Comparison of ENCODE assay signal across 7 cellular contexts in genomic region chr11:100687630-100688395, GRCh38. TPM values are rescaled to one million over a fixed set of nuclear protein-coding genes. Genes with fewer than 3 reads are reported as not detected.
A peak's percentile ranks its signal among the peaks of the same experiment; 100 is the strongest.
DNase-seq lines count a peak whose midpoint lies in the region; ATAC-seq and TF ChIP-seq lines count a peak whose summit lies in the region.

No MANE protein-coding gene starts in this region.

- H3K4me3 ChIP-seq in GM06990 (replicated peaks; ENCODE audit: low read depth, low read length) (peak overlapping the region; percentile 72), SK-N-MC (peak overlapping the region; percentile 84)

- peak; percentile 66 for ATAC-seq in GM21515 (IDR thresholded peaks at IDR 0.05; ENCODE audit: unreplicated experiment)
- ATAC-seq in left lobe of liver = peak; percentile 70
- ATAC-seq in stimulated activated naive CD8-positive, alpha-beta T cell treated with anti-CD3 and anti-CD28 coated beads, Interleukin-15, amount 100 ng/mL, for 72 hours = peak; percentile 62

- H3K4me3 Mint-ChIP-seq in stimulated activated naive CD8-positive, alpha-beta T cell treated with anti-CD3 and anti-CD28 coated beads, Interleukin-15, amount 100 ng/mL, for 72 hours = peak overlapping the region; percentile 89 to 94

- DNase-seq in GM06990 (ENCODE audit: extremely low read depth, insufficient read length) = peak; percentile 75
- peak; percentile 83 for DNase-seq in HS-5 (ENCODE audit: low read depth)
- no peak for DNase-seq in SK-N-MC (ENCODE audit: low read depth, low spot score)
- peak; percentile 88 for DNase-seq in dermis blood vessel endothelial cell
- DNase-seq in left lobe of liver (ENCODE audit: low spot score) = peak; percentile 69
- peak; percentile 13 to 31 for DNase-seq in stimulated activated naive CD8-positive, alpha-beta T cell treated with anti-CD3 and anti-CD28 coated beads, Interleukin-15, amount 100 ng/mL, for 72 hours

- no peaks in the 10 kb centered on the region for H3K36me3 ChIP-seq in GM06990 (ENCODE audit: control insufficient read depth, insufficient read depth, low read length)
- H3K36me3 ChIP-seq in SK-N-MC (ENCODE audit: insufficient read depth, low read length) = no peaks in the 10 kb centered on the region

- peaks cover 35% of the 10 kb centered on the region for H3K27me3 Mint-ChIP-seq in stimulated activated naive CD8-positive, alpha-beta T cell treated with anti-CD3 and anti-CD28 coated beads, Interleukin-15, amount 100 ng/mL, for 72 hours

- no peaks in the 10 kb centered on the region for H3K9me3 Mint-ChIP-seq in stimulated activated naive CD8-positive, alpha-beta T cell treated with anti-CD3 and anti-CD28 coated beads, Interleukin-15, amount 100 ng/mL, for 72 hours

- H3K27ac ChIP-seq in SK-N-MC = no peak overlapping the region

- no peaks in the 10 kb centered on the region for H3K27me3 ChIP-seq in GM06990 (replicated peaks; ENCODE audit: control insufficient read depth, insufficient read depth, low read length)

- no peaks in the 10 kb centered on the region for H3K9me3 ChIP-seq in SK-N-MC (ENCODE audit: low read depth, low read length)

- H3K4me1 Mint-ChIP-seq in stimulated activated naive CD8-positive, alpha-beta T cell treated with anti-CD3 and anti-CD28 coated beads, Interleukin-15, amount 100 ng/mL, for 72 hours = peaks cover 24% of the 10 kb centered on the region

- H3K27ac Mint-ChIP-seq in stimulated activated naive CD8-positive, alpha-beta T cell treated with anti-CD3 and anti-CD28 coated beads, Interleukin-15, amount 100 ng/mL, for 72 hours = no peak overlapping the region

- peak overlapping the region; percentile 66 for H3K9ac ChIP-seq in SK-N-MC (ENCODE audit: insufficient read length)

- peak; percentile 88 for TF ChIP-seq CTCF in GM06990 (IDR thresholded peaks at IDR 0.05; ENCODE audit: insufficient read depth, low read length, poor library complexity, severe bottlenecking)

RNA-seq across cellular contexts. Expression of gene ARHGAP42, which starts 0.7 kb away (rescaled TPM):
- total RNA-seq in dermis blood vessel endothelial cell (6.0 and 13.4 TPM in 2 replicates), left lobe of liver (11.2 TPM)
